17 cellular contexts compared by ENCODE assay signal in the genomic region with DNA sequence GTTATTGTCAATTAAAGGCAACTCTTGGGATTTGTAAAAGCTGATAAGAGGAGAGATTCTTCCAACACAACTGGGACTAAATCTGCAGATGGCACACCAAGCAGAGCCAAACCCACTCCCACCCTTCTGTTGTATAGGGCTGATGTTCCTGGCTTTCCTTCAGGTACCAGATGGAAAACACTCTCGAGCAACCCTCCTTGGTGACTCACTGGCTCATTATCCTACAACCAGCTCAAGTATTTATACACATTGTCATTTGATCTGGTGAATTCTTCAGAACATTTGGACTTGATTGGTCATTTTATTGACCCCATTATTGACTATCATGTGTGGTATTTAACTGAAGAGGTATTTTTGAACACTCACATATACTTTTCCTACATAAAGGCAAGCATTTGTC.
A peak's percentile ranks its signal among the peaks of the same experiment; 100 is the strongest.
DNase-seq lines count a peak whose midpoint lies in the region.
"Had no signal": no experiment of that assay in that cellular context is flagged by ENCODE, and none has a peak within 500 bp of the region (broad histone marks: within the 10 kb centered on the region; RNA-seq: fewer than 3 reads in every experiment).

No MANE protein-coding gene starts in this region.

- peaks cover 3% of the 10 kb centered on the region for H3K9me3 Mint-ChIP-seq in activated CD4-positive, alpha-beta T cell treated with anti-CD3 and anti-CD28 coated beads, Interleukin-2, amount 10 ng/mL, durations not matched to agents 7 days and 5 days
- H3K9me3 Mint-ChIP-seq: neural progenitor cell; T-helper 2 cell treated with Interferon-gamma antibody and Interleukin-4, amounts not matched to agents 5 μg/mL and 100 μg/mL, for 36 hours had no signal

- H3K4me3 Mint-ChIP-seq in activated CD4-positive, alpha-beta T cell treated with anti-CD3 and anti-CD28 coated beads, Interleukin-2, amount 10 ng/mL, durations not matched to agents 7 days and 5 days = no peak overlapping the region
- H3K4me3 Mint-ChIP-seq: dendritic cell treated with granulocyte-macrophage colony-stimulating factor and Interleukin-4, amounts not matched to agents 40 ng/mL and 50 ng/mL, for 4 days; neural progenitor cell; stimulated activated naive CD8-positive, alpha-beta T cell treated with anti-CD3 and anti-CD28 coated beads, Interleukin-15, Interleukin-2, amounts not matched to agents 100 ng/mL and 50 ng/mL, for 24 hours; T-helper 2 cell treated with Interferon-gamma antibody and Interleukin-4, amounts not matched to agents 5 μg/mL and 100 μg/mL, for 36 hours had no signal

- no peaks in the 10 kb centered on the region for H3K36me3 Mint-ChIP-seq in activated CD4-positive, alpha-beta T cell treated with anti-CD3 and anti-CD28 coated beads, Interleukin-2, amount 10 ng/mL, durations not matched to agents 7 days and 5 days (ENCODE audit: low read depth)
- H3K36me3 Mint-ChIP-seq: neural progenitor cell had no signal

- CTCF ChIA-PET in activated CD4-positive, alpha-beta T cell treated with anti-CD3 and anti-CD28 coated beads, Interleukin-2, amount 10 ng/mL, durations not matched to agents 7 days and 5 days (lab: Charles Lee) = no interaction called here

- H3K27me3 Mint-ChIP-seq in activated CD4-positive, alpha-beta T cell treated with anti-CD3 and anti-CD28 coated beads, Interleukin-2, amount 10 ng/mL, durations not matched to agents 7 days and 5 days = no peaks in the 10 kb centered on the region
- H3K27me3 Mint-ChIP-seq: dendritic cell treated with granulocyte-macrophage colony-stimulating factor and Interleukin-4, amounts not matched to agents 40 ng/mL and 50 ng/mL, for 4 days; stimulated activated naive CD8-positive, alpha-beta T cell treated with anti-CD3 and anti-CD28 coated beads, Interleukin-15, Interleukin-2, amounts not matched to agents 100 ng/mL and 50 ng/mL, for 24 hours had no signal

- POLR2A ChIA-PET in activated CD4-positive, alpha-beta T cell treated with anti-CD3 and anti-CD28 coated beads, Interleukin-2, amount 10 ng/mL, durations not matched to agents 7 days and 5 days (lab: Charles Lee) = no interaction called here

- H3K27ac Mint-ChIP-seq in activated CD4-positive, alpha-beta T cell treated with anti-CD3 and anti-CD28 coated beads, Interleukin-2, amount 10 ng/mL, durations not matched to agents 7 days and 5 days = no peak overlapping the region
- H3K27ac Mint-ChIP-seq: dendritic cell treated with granulocyte-macrophage colony-stimulating factor and Interleukin-4, amounts not matched to agents 40 ng/mL and 50 ng/mL, for 4 days; neural progenitor cell; stimulated activated naive CD8-positive, alpha-beta T cell treated with anti-CD3 and anti-CD28 coated beads, Interleukin-15, Interleukin-2, amounts not matched to agents 100 ng/mL and 50 ng/mL, for 24 hours; T-helper 2 cell treated with Interferon-gamma antibody and Interleukin-4, amounts not matched to agents 5 μg/mL and 100 μg/mL, for 36 hours had no signal

- no peaks in the 10 kb centered on the region for H3K4me1 Mint-ChIP-seq in activated CD4-positive, alpha-beta T cell treated with anti-CD3 and anti-CD28 coated beads, Interleukin-2, amount 10 ng/mL, durations not matched to agents 7 days and 5 days
- H3K4me1 Mint-ChIP-seq: neural progenitor cell had no signal

- DNase-seq in DMS53 (lab: John Stamatoyannopoulos, UW) (peak; percentile 84), NCI-H1694 treated with DMSO at 0.1 percent for 48 hours (lab: John Stamatoyannopoulos, UW) (peak; percentile 77), NCI-H510A treated with DMSO at 0.1 percent for 48 hours (lab: John Stamatoyannopoulos, UW) (peak; percentile 91), occipital lobe (lab: John Stamatoyannopoulos, UW) (peak; percentile 6), ureter (ENCODE audit: low spot score) (no peak), activated gamma-delta T cell (lab: John Stamatoyannopoulos, UW) (no peak)
- DNase-seq in activated CD4-positive, alpha-beta T cell treated with anti-CD3 and anti-CD28 coated beads, Interleukin-2, amount 10 ng/mL, durations not matched to agents 7 days and 5 days = no peak
- DNase-seq: activated CD4-positive, alpha-beta T cell treated with anti-CD3 and anti-CD28 coated beads, Interleukin-2, amount 50 U/mL, for 48 hours; adrenal gland; lower lobe of right lung; small intestine; stimulated activated CD4-positive, alpha-beta T cell treated with anti-CD3 and anti-CD28 coated beads, Interleukin-2, amount 100 ng/mL, for 48 hours; WERI-Rb-1 had no signal

Comparison
In these comparisons a context has a peak if more than half of its experiments do, and no peak if none do; other contexts are left out.
1. DNase-seq: peak in DMS53 (single experiment), NCI-H1694 treated with DMSO at 0.1 percent for 48 hours (single experiment), NCI-H510A treated with DMSO at 0.1 percent for 48 hours (single experiment) and occipital lobe (single experiment); none in ureter (single experiment), activated CD4-positive, alpha-beta T cell treated with anti-CD3 and anti-CD28 coated beads, Interleukin-2, amount 10 ng/mL, durations not matched to agents 7 days and 5 days (single experiment) and activated gamma-delta T cell (single experiment).